Comparison of ENCODE assay signal across 18 cellular contexts in the genomic region with DNA sequence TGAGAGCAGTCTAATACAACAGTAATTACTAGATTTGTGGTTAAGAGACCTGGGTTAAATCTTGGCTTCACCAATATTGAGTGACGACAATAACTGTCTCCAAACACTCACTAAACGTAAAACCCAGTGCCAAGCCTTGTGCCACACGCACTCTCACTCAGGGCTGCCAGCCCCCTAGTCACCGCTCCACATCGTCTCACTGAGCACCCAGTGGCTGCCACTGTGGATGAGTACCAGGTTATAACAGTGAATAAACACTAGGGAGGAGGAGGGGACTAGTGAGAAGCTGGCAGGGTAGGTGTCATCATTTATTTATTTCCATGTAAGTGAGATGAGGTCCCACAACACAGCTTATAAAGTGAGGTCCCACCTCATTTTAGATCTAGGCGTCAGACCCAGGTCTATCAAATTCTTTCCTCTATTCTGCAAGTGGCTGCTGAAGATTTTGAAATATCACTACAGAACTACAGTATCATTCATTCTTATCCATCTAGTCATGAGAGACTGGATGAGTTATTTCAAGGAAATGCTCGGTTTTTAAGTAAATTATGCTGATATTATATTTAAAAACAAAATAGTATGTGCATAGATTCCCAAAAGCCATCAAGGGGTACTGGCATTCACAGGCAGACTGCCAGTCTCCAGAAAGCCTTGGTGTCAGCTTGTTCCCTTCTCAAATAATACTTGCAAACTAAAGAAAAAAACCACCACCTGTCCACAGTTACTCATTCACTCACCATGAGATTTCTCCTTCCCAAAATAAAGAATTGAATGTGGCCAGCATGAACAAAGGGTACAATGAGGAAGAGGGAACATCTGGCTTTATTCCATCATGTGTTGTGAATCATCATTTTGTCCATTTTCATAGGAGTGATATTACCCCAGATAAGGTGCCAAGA.
DNase-seq lines count a peak whose midpoint lies in the region; ATAC-seq and TF ChIP-seq lines count a peak whose summit lies in the region.
"Had no signal": no experiment of that assay in that cellular context is flagged by ENCODE, and none has a peak within 500 bp of the region (broad histone marks: within the 10 kb centered on the region; RNA-seq: fewer than 3 reads in every experiment).

No MANE protein-coding gene starts in this region.

- WGBS in IMR-90 (ENCODE audit: extremely low coverage in 2 of 2, insufficient read length in 1 of 2), 2 experiments = no CpG with 5 or more reads among the region's 7 CpGs

- peak overlapping the region; percentile 49 for H3K23ac ChIP-seq in IMR-90 (ENCODE audit: low read depth, low read length)

- H4K8ac ChIP-seq in IMR-90 (ENCODE audit: low read depth in 2 of 2, low read length in 2 of 2) = peak overlapping the region in 1 of 2 experiments; percentile 54; a peak in 2 of 4 replicates

- no TSS peak for BruUV-seq in IMR-90 (replicated peaks; lab: Mats Ljungman, UMichigan)

- POLR2A ChIA-PET in IMR-90 (lab: Charles Lee; ENCODE audit: unreplicated experiment) = no interaction called here

- TF ChIP-seq CTCF in IMR-90 (conservative IDR thresholded peaks at IDR 0.05; ENCODE audit: low read depth, low read length) = no peak

- CTCF ChIA-PET in IMR-90 (lab: Yijun Ruan, JAX) = interaction anchor here (0.5 to 1.1 kb wide), 2 partner anchors 79 to 370 kb away, joined by 3 read pairs; no protein-coding TSS in a partner anchor

- no peak for TF ChIP-seq RAD21 in IMR-90 (IDR thresholded peaks at IDR 0.05; ENCODE audit: low read length)

- H3K9me3 ChIP-seq in IMR-90 (ENCODE audit: control insufficient read depth, insufficient read depth, low read length) (no peaks in the 10 kb centered on the region), HAP-1 (no peaks in the 10 kb centered on the region)
- H3K9me3 ChIP-seq: pancreas had no signal

- H3K9ac ChIP-seq in IMR-90 (ENCODE audit: low read depth, low read length) = no peak overlapping the region

- no peak overlapping the region for H3K56ac ChIP-seq in IMR-90 (ENCODE audit: extremely low read depth, insufficient read depth, low read length)

- H3K4me1 ChIP-seq in IMR-90 (ENCODE audit: control insufficient read depth, insufficient read depth, low read length) (peaks cover 31% of the 10 kb centered on the region), HAP-1 (no peaks in the 10 kb centered on the region)
- H3K4me1 ChIP-seq: pancreas had no signal

- peak overlapping the region; percentile 85; the same call in 1 of the 2 replicates for H4K5ac ChIP-seq in IMR-90 (ENCODE audit: low read depth, low read length)

- dilution Hi-C loops in IMR-90 (cut with HindIII; ENCODE audit: low sequenced_read_pairs, unreplicated experiment) = no loop called here

- H3K4me3 ChIP-seq in IMR-90 (ENCODE audit: insufficient read depth, low read depth, low read length) = no peak overlapping the region
- no peak overlapping the region for H3K4me3 ChIP-seq in HAP-1
- H3K4me3 ChIP-seq: pancreas had no signal

- H3K9me1 ChIP-seq in IMR-90 (ENCODE audit: insufficient read depth, low read length) = peaks cover 24% of the 10 kb centered on the region

- peak overlapping the region; percentile 87 for H2AK5ac ChIP-seq in IMR-90 (ENCODE audit: low read depth, low read length)

- H3K27me3 ChIP-seq in IMR-90 (ENCODE audit: control insufficient read depth, insufficient read depth, low read length) = no peaks in the 10 kb centered on the region
- no peaks in the 10 kb centered on the region for H3K27me3 ChIP-seq in HAP-1 (ENCODE audit: low read depth)
- H3K27me3 ChIP-seq: pancreas had no signal

- H2BK120ac ChIP-seq in IMR-90 (ENCODE audit: low read depth, low read length) = peak overlapping the region; percentile 69

- peak overlapping the region; percentile 79; the same call in 1 of the 2 replicates for H4K91ac ChIP-seq in IMR-90 (ENCODE audit: insufficient read depth, low read depth, low read length)

- intact Hi-C loops in IMR-90 (cut with micrococcal nuclease) = no loop called here

- in situ Hi-C loops in IMR-90 (cut with MboI; ENCODE audit: low sequenced_read_pairs) = no loop called here
- in situ Hi-C loops in HAP-1 (cut with MboI; ENCODE audit: low sequenced_read_pairs) = no loop called here

- peak overlapping the region; percentile 82 for H3K4ac ChIP-seq in IMR-90 (ENCODE audit: low read depth, low read length)

- peak overlapping the region; percentile 95 for H2BK5ac ChIP-seq in IMR-90 (ENCODE audit: low read depth, low read length, poor library complexity, severe bottlenecking)

- peaks cover 8% of the 10 kb centered on the region for H4K20me1 ChIP-seq in IMR-90 (ENCODE audit: insufficient read depth, low read length)

- peak overlapping the region; percentile 46; the same call in 1 of the 2 replicates for H3K14ac ChIP-seq in IMR-90 (replicated peaks; ENCODE audit: low read depth, low read length)

- H3K18ac ChIP-seq in IMR-90 (ENCODE audit: low read depth, low read length) = peak overlapping the region; percentile 92

- H2AK9ac ChIP-seq in IMR-90 (replicated peaks; ENCODE audit: low read depth, low read length, poor library complexity) = no peak overlapping the region

- ATAC-seq in IMR-90 (ENCODE audit: low read depth) = peak; percentile 22; the same call in 1 of the 2 replicates
- ATAC-seq in HG02798 (IDR thresholded peaks at IDR 0.05; ENCODE audit: poor library complexity, unreplicated experiment) = no peak
- ATAC-seq in HG02852 (IDR thresholded peaks at IDR 0.05; ENCODE audit: unreplicated experiment) = no peak
- ATAC-seq in HG03280 (IDR thresholded peaks at IDR 0.05; ENCODE audit: unreplicated experiment) = no peak
- ATAC-seq: activated T-cell treated with anti-CD3 and anti-CD28 coated beads, Interleukin-2, amount 50 U/mL, for 72 hours; HepG2; pancreas had no signal

- H3K79me1 ChIP-seq in IMR-90 (ENCODE audit: low read depth in 1 of 2, low read length in 2 of 2) = peaks cover 31 to 58% of the 10 kb centered on the region in 2 experiments

- no peak for TF ChIP-seq POLR2A in IMR-90 (IDR thresholded peaks at IDR 0.05; ENCODE audit: low read depth, low read length)

- H2AFZ ChIP-seq in IMR-90 (replicated peaks; ENCODE audit: low read length, poor library complexity) = no peak overlapping the region

- peak overlapping the region; percentile 91 for H3K27ac ChIP-seq in IMR-90 (ENCODE audit: insufficient read depth, low read length)
- H3K27ac ChIP-seq: pancreas had no signal

- H3K4me2 ChIP-seq in IMR-90 (ENCODE audit: low read depth, low read length) = peak overlapping the region; percentile 48; the same call in 1 of the 2 replicates

- H2BK20ac ChIP-seq in IMR-90 (ENCODE audit: low read depth, low read length) = peak overlapping the region; percentile 54; the same call in 1 of the 2 replicates

- DNase-seq in IMR-90 (peak; percentile 63), amniotic stem cell (lab: John Stamatoyannopoulos, UW) (peak; percentile 21), fibroblast of peridontal ligament (ENCODE audit: extremely low read depth) (peak; percentile 63), pons (ENCODE audit: low spot score) (peak; percentile 16), HAP-1 (ENCODE audit: low spot score in 2 of 2) (no peak)
- DNase-seq: activated CD4-positive, alpha-beta T cell treated with anti-CD3 and anti-CD28 coated beads, Interleukin-2, amount 50 U/mL, for 48 hours; activated T-cell treated with anti-CD3 and anti-CD28 coated beads, Interleukin-2, amount 50 U/mL, for 72 hours; cortex of kidney; hypothalamus; left cardiac atrium; NCI-H2029; NCI-H526; OCI-M1; pancreas had no signal

- peak overlapping the region; percentile 71; the same call in 2 of the 3 replicates for H2BK15ac ChIP-seq in IMR-90 (ENCODE audit: low read depth, low read length)

- H3K36me3 ChIP-seq in IMR-90 (ENCODE audit: control insufficient read depth, insufficient read depth, low read length) = peaks cover 36% of the 10 kb centered on the region
- H3K36me3 ChIP-seq in HAP-1 (replicated peaks) = no peaks in the 10 kb centered on the region

TF ChIP-seq in IMR-90, 13 proteins besides CTCF, POLR2A, EP300 and RAD21:
- TF ChIP-seq BHLHE40 (IDR thresholded peaks at IDR 0.05; ENCODE audit: low read depth, low read length) (no peak), MAFK (IDR thresholded peaks at IDR 0.05; ENCODE audit: low read depth, low read length) (no peak), SMC3 (IDR thresholded peaks at IDR 0.05; ENCODE audit: low read depth, low read length) (no peak), CEBPB (IDR thresholded peaks at IDR 0.05; ENCODE audit: low read depth, low read length) (peak; percentile 12; the same call in 1 of the 2 replicates)
- TF ChIP-seq, protein P1, sequence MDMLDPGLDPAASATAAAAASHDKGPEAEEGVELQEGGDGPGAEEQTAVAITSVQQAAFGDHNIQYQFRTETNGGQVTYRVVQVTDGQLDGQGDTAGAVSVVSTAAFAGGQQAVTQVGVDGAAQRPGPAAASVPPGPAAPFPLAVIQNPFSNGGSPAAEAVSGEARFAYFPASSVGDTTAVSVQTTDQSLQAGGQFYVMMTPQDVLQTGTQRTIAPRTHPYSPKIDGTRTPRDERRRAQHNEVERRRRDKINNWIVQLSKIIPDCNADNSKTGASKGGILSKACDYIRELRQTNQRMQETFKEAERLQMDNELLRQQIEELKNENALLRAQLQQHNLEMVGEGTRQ (IDR thresholded peaks at IDR 0.05; ENCODE audit: low read depth, low read length) = no peak

Comparison
In these comparisons a context has a peak if more than half of its experiments do, and no peak if none do; other contexts are left out.
1. DNase-seq: peak in IMR-90 (single experiment), amniotic stem cell (single experiment), fibroblast of peridontal ligament (single experiment) and pons (single experiment); none in HAP-1 (0 of 2).